In genomic region chrX:51798701-51799100, GRCh38 we compare ENCODE assay signal across 22 cellular contexts.
"Had no signal": no experiment of that assay in that cellular context is flagged by ENCODE, and none has a peak within 500 bp of the region (broad histone marks: within the 10 kb centered on the region; RNA-seq: fewer than 3 reads in every experiment).

No MANE protein-coding gene starts in this region.

- ATAC-seq: sciatic nerve; stimulated activated memory B cell treated with anti-CD40 and anti-IgM and Interleukin-4, amounts not matched to agents 10 μg/mL and 1 μg/mL and 100 μg/mL, for 72 hours had no signal

- H3K79me2 ChIP-seq: parathyroid adenoma had no signal

- H3K36me3 ChIP-seq: prostate gland, spleen, transverse colon had no signal

- H3K4me1 ChIP-seq: parathyroid adenoma, prostate gland, testis, transverse colon had no signal

- H3K27ac ChIP-seq: coronary artery, dorsolateral prefrontal cortex, parathyroid adenoma, prostate gland, spleen, testis, transverse colon had no signal

- DNase-seq: dorsolateral prefrontal cortex; effector CD8-positive, alpha-beta T cell; foreskin melanocyte; head of caudate nucleus; hippocampal formation; kidney glomerular epithelial cell; mesendoderm; naive B cell; nephron progenitor cell; retina; spleen; stimulated activated CD4-positive, alpha-beta T cell treated with anti-CD3 and anti-CD28 coated beads, Interleukin-15, amount 100 ng/mL, for 24 hours; stimulated activated CD4-positive, alpha-beta T cell treated with anti-CD3 and anti-CD28 coated beads, Interleukin-1b, Interleukin-23, amount 100 ng/mL, for 48 hours; stimulated activated CD4-positive, alpha-beta T cell treated with anti-CD3 and anti-CD28 coated beads, Interleukin-4, amount 100 ng/mL, for 24 hours; testis; transverse colon had no signal

- H3K4me3 ChIP-seq: coronary artery, dorsolateral prefrontal cortex, prostate gland, spleen, testis, transverse colon had no signal

- H2AFZ ChIP-seq: parathyroid adenoma had no signal

- H3K27me3 ChIP-seq: spleen, testis, transverse colon had no signal

- H3K9ac ChIP-seq: parathyroid adenoma had no signal

- H3K9me3 ChIP-seq: prostate gland, testis, transverse colon had no signal

- FAIRE-seq: islet of Langerhans had no signal
